24 cellular contexts compared by ENCODE assay signal in genomic region chr20:40942775-40943174, GRCh38.
"Had no signal": no experiment of that assay in that cellular context is flagged by ENCODE, and none has a peak within 500 bp of the region (broad histone marks: within the 10 kb centered on the region; RNA-seq: fewer than 3 reads in every experiment).

No MANE protein-coding gene starts in this region.

- H3K36me3 Mint-ChIP-seq: activated naive CD4-positive, alpha-beta T cell treated with anti-CD3 and anti-CD28 coated beads, Interleukin-2, amount 10 ng/mL, durations not matched to agents 7 days and 5 days had no signal

- H3K27me3 Mint-ChIP-seq: activated CD4-positive, alpha-beta T cell treated with anti-CD3 and anti-CD28 coated beads for 36 hours had no signal

- H3K36me3 ChIP-seq: heart right ventricle, upper lobe of right lung had no signal

- H3K27me3 ChIP-seq: body of pancreas, upper lobe of right lung had no signal

- H3K4me3 Mint-ChIP-seq: activated CD4-positive, alpha-beta T cell treated with anti-CD3 and anti-CD28 coated beads for 36 hours; activated naive CD4-positive, alpha-beta T cell treated with anti-CD3 and anti-CD28 coated beads, Interleukin-2, amount 10 ng/mL, durations not matched to agents 7 days and 5 days; dendritic cell treated with granulocyte-macrophage colony-stimulating factor and Interleukin-4, amounts not matched to agents 40 ng/mL and 50 ng/mL, for 4 days; nephron progenitor cell had no signal

- DNase-seq: activated B cell treated with CpG ODN at 0.5 μM for 24 hours; activated CD4-positive, alpha-beta T cell treated with anti-CD3 and anti-CD28 coated beads for 36 hours; activated CD4-positive, alpha-beta T cell treated with anti-CD3 and anti-CD28 coated beads, Interleukin-2, amount 50 U/mL, for 4 hours; activated effector memory CD4-positive, alpha-beta T cell treated with anti-CD3 and anti-CD28 coated beads, Interleukin-2, amount 50 U/mL, for 16 hours; activated naive CD4-positive, alpha-beta T cell treated with anti-CD3 and anti-CD28 coated beads, Interleukin-2, amount 10 ng/mL, durations not matched to agents 7 days and 5 days; activated T-cell treated with anti-CD3 and anti-CD28 coated beads for 4 hours; amygdala; body of pancreas; effector CD8-positive, alpha-beta T cell; erythroblast; foreskin fibroblast; heart right ventricle; left colon; mesendoderm; mucosa of descending colon; nephron progenitor cell; nucleus accumbens; right cardiac atrium; stimulated activated CD4-positive, alpha-beta T cell treated with anti-CD3 and anti-CD28 coated beads, Interleukin-4, amount 100 ng/mL, for 4 hours; stimulated activated naive CD8-positive, alpha-beta T cell treated with anti-CD3 and anti-CD28 coated beads, Interleukin-15, Interleukin-2, amounts not matched to agents 100 U/mL and 50 U/mL, for 24 hours; T-helper 9 cell; upper lobe of right lung had no signal

- H3K27ac Mint-ChIP-seq: activated CD4-positive, alpha-beta T cell treated with anti-CD3 and anti-CD28 coated beads for 36 hours; activated naive CD4-positive, alpha-beta T cell treated with anti-CD3 and anti-CD28 coated beads, Interleukin-2, amount 10 ng/mL, durations not matched to agents 7 days and 5 days; dendritic cell treated with granulocyte-macrophage colony-stimulating factor and Interleukin-4, amounts not matched to agents 40 ng/mL and 50 ng/mL, for 4 days; nephron progenitor cell had no signal

- H3K27ac ChIP-seq: body of pancreas, heart right ventricle, parathyroid adenoma, upper lobe of right lung had no signal

- H3K9me3 ChIP-seq: body of pancreas, heart right ventricle, mucosa of descending colon, upper lobe of right lung had no signal

- H3K9me3 Mint-ChIP-seq: activated B cell treated with CpG ODN at 0.5 μM for 24 hours; activated naive CD4-positive, alpha-beta T cell treated with anti-CD3 and anti-CD28 coated beads, Interleukin-2, amount 10 ng/mL, durations not matched to agents 7 days and 5 days; dendritic cell treated with granulocyte-macrophage colony-stimulating factor and Interleukin-4, amounts not matched to agents 40 ng/mL and 50 ng/mL, for 4 days; nephron progenitor cell had no signal

- H3K4me1 ChIP-seq: body of pancreas, upper lobe of right lung had no signal

- H3K9ac ChIP-seq: parathyroid adenoma had no signal

- ATAC-seq: activated CD4-positive, alpha-beta T cell treated with anti-CD3 and anti-CD28 coated beads for 36 hours; body of pancreas; heart right ventricle; left colon; mucosa of descending colon; right cardiac atrium; stimulated activated naive CD8-positive, alpha-beta T cell treated with anti-CD3 and anti-CD28 coated beads, Interleukin-15, Interleukin-2, amounts not matched to agents 100 U/mL and 50 U/mL, for 24 hours had no signal

- H3K4me1 Mint-ChIP-seq: activated CD4-positive, alpha-beta T cell treated with anti-CD3 and anti-CD28 coated beads for 36 hours; activated naive CD4-positive, alpha-beta T cell treated with anti-CD3 and anti-CD28 coated beads, Interleukin-2, amount 10 ng/mL, durations not matched to agents 7 days and 5 days had no signal

- H3K4me3 ChIP-seq: body of pancreas, heart right ventricle, mucosa of descending colon, upper lobe of right lung had no signal
